In genomic region chr3:58178528-58179234, GRCh38 we compare ENCODE assay signal across 9 cellular contexts. TPM values are rescaled to one million over a fixed set of nuclear protein-coding genes. Genes with fewer than 3 reads are reported as not detected.
DNase-seq lines count a peak whose midpoint lies in the region; TF ChIP-seq lines count a peak whose summit lies in the region.
"Had no signal": no experiment of that assay in that cellular context is flagged by ENCODE, and none has a peak within 500 bp of the region (broad histone marks: within the 10 kb centered on the region; RNA-seq: fewer than 3 reads in every experiment).

No MANE protein-coding gene starts in this region.

- no peak for TF ChIP-seq CTCF in epithelial cell of esophagus (IDR thresholded peaks at IDR 0.05; ENCODE audit: insufficient read depth, low read depth, low read length, missing control alignments)
- TF ChIP-seq CTCF in spleen (IDR thresholded peaks at IDR 0.05 in 8 of 11, conservative IDR thresholded peaks at IDR 0.05 in 3 of 11), result no peak

- H3K36me3 Mint-ChIP-seq in activated CD4-positive, alpha-beta T cell treated with anti-CD3 and anti-CD28 coated beads, Interleukin-2, amount 10 ng/mL, durations not matched to agents 7 days and 5 days (ENCODE audit: low read depth), result no peaks in the 10 kb centered on the region
- no peaks in the 10 kb centered on the region for H3K36me3 Mint-ChIP-seq in T-helper 1 cell treated with Interleukin-12 subunit alpha and Interleukin-12 subunit beta and Interleukin-4 antibody, amounts not matched to agents 30 μg/mL and 1 μg/mL, for 36 hours (ENCODE audit: low read depth)

- 53 to 70% (median 59%) methylated on average over 17 of the region's 17 CpGs for WGBS in spleen, 5 donors

- H3K4me1 Mint-ChIP-seq in activated CD4-positive, alpha-beta T cell treated with anti-CD3 and anti-CD28 coated beads, Interleukin-2, amount 10 ng/mL, durations not matched to agents 7 days and 5 days, result peaks cover 20% of the 10 kb centered on the region
- H3K4me1 Mint-ChIP-seq in T-helper 1 cell treated with Interleukin-12 subunit alpha and Interleukin-12 subunit beta and Interleukin-4 antibody, amounts not matched to agents 30 μg/mL and 1 μg/mL, for 36 hours (ENCODE audit: low read depth), result peaks cover 12% of the 10 kb centered on the region

- H3K4me1 ChIP-seq in spleen, result peaks cover 8 to 52% (median 42%) of the 10 kb centered on the region in 6 donors

- POLR2A ChIA-PET in activated CD4-positive, alpha-beta T cell treated with anti-CD3 and anti-CD28 coated beads, Interleukin-2, amount 10 ng/mL, durations not matched to agents 7 days and 5 days (lab: Charles Lee), result no interaction called here

- DNase-seq in activated CD4-positive, alpha-beta T cell treated with anti-CD3 and anti-CD28 coated beads, Interleukin-2, amount 10 ng/mL, durations not matched to agents 7 days and 5 days, result peak; percentile 20
- no peak for DNase-seq in activated CD4-positive, alpha-beta T cell treated with anti-CD3 and anti-CD28 coated beads for 48 hours
- DNase-seq in epithelial cell of esophagus (ENCODE audit: low read depth), result peak; percentile 51
- DNase-seq in spleen, result peak; percentile 74
- DNase-seq in globus pallidus (ENCODE audit: low spot score), result no peak
- DNase-seq in NCI-H524 treated with DMSO at 0.1 percent for 48 hours (lab: John Stamatoyannopoulos, UW), result no peak
- no peak for DNase-seq in NCI-H2029 treated with DMSO at 0.1 percent for 48 hours (lab: John Stamatoyannopoulos, UW)

- H3K9me3 ChIP-seq in spleen, result no peaks in the 10 kb centered on the region
- H3K9me3 ChIP-seq: heart right ventricle had no signal

- TF ChIP-seq POLR2A in spleen (IDR thresholded peaks at IDR 0.05), result no peak

- no peaks in the 10 kb centered on the region for H3K9me3 Mint-ChIP-seq in activated CD4-positive, alpha-beta T cell treated with anti-CD3 and anti-CD28 coated beads, Interleukin-2, amount 10 ng/mL, durations not matched to agents 7 days and 5 days
- no peaks in the 10 kb centered on the region for H3K9me3 Mint-ChIP-seq in T-helper 1 cell treated with Interleukin-12 subunit alpha and Interleukin-12 subunit beta and Interleukin-4 antibody, amounts not matched to agents 30 μg/mL and 1 μg/mL, for 36 hours

- H3K4me3 ChIP-seq in epithelial cell of esophagus (ENCODE audit: low read length) (no peak overlapping the region), spleen (peak overlapping the region in 3 of 8 donors; percentile 34 to 73 (median 39))

- peaks cover 7% of the 10 kb centered on the region for H3K27me3 Mint-ChIP-seq in activated CD4-positive, alpha-beta T cell treated with anti-CD3 and anti-CD28 coated beads, Interleukin-2, amount 10 ng/mL, durations not matched to agents 7 days and 5 days
- peaks cover 4% of the 10 kb centered on the region for H3K27me3 Mint-ChIP-seq in T-helper 1 cell treated with Interleukin-12 subunit alpha and Interleukin-12 subunit beta and Interleukin-4 antibody, amounts not matched to agents 30 μg/mL and 1 μg/mL, for 36 hours (ENCODE audit: low read depth)

- H3K27me3 ChIP-seq in spleen (replicated peaks in 1 of 7), result peaks cover 0 to 15% (median 0%) of the 10 kb centered on the region in 7 donors

- intact Hi-C loops in spleen (cut with DNase I; ENCODE audit: low total_unique reads), result loop anchor here (5.0 kb wide), 1 partner anchor 171 kb away; the partner anchor contains the start of gene FLNB

- no peak overlapping the region for H3K27ac Mint-ChIP-seq in activated CD4-positive, alpha-beta T cell treated with anti-CD3 and anti-CD28 coated beads, Interleukin-2, amount 10 ng/mL, durations not matched to agents 7 days and 5 days
- no peak overlapping the region for H3K27ac Mint-ChIP-seq in T-helper 1 cell treated with Interleukin-12 subunit alpha and Interleukin-12 subunit beta and Interleukin-4 antibody, amounts not matched to agents 30 μg/mL and 1 μg/mL, for 36 hours

- CTCF ChIA-PET in activated CD4-positive, alpha-beta T cell treated with anti-CD3 and anti-CD28 coated beads, Interleukin-2, amount 10 ng/mL, durations not matched to agents 7 days and 5 days (lab: Charles Lee), result interaction anchor here (0.7 to 3.9 kb wide), 14 partner anchors 10 to 354 kb away, joined by 3 to 30 read pairs (median 6); partner anchors contain the start of genes FLNB, HTD2 and RPP14

- H3K36me3 ChIP-seq in spleen, result no peaks in the 10 kb centered on the region
- H3K36me3 ChIP-seq: heart right ventricle had no signal

- no peak overlapping the region for H3K27ac ChIP-seq in spleen

- peak overlapping the region; percentile 52 for H3K4me3 Mint-ChIP-seq in activated CD4-positive, alpha-beta T cell treated with anti-CD3 and anti-CD28 coated beads, Interleukin-2, amount 10 ng/mL, durations not matched to agents 7 days and 5 days
- H3K4me3 Mint-ChIP-seq in T-helper 1 cell treated with Interleukin-12 subunit alpha and Interleukin-12 subunit beta and Interleukin-4 antibody, amounts not matched to agents 30 μg/mL and 1 μg/mL, for 36 hours, result peak overlapping the region; percentile 70

RNA-seq across cellular contexts. Expression of gene DNASE1L3, which starts 32.1 kb away (rescaled TPM):
- not detected for total RNA-seq in activated CD4-positive, alpha-beta T cell treated with anti-CD3 and anti-CD28 coated beads, Interleukin-2, amount 10 ng/mL, durations not matched to agents 7 days and 5 days
- total RNA-seq in spleen, result 100 to 1,000 TPM in 6 of 7 donors, 10 to 100 TPM in 1; 64.7 to 245 (median 172) TPM
- 100 to 1,000 TPM in 1 of 3 donors, 10 to 100 TPM in 2; 52.1 to 102 (median 52.9) TPM for polyA plus RNA-seq in spleen

RNA-seq across cellular contexts. Expression of gene ABHD6, which starts 58.9 kb away (rescaled TPM):
- total RNA-seq in activated CD4-positive, alpha-beta T cell treated with anti-CD3 and anti-CD28 coated beads, Interleukin-2, amount 10 ng/mL, durations not matched to agents 7 days and 5 days, result 1 to 10 TPM; 4.1 to 5.0 TPM
- total RNA-seq in spleen, result 10 to 100 TPM; 42.9 to 79.9 (median 59.8) TPM
- polyA plus RNA-seq in spleen, result 10 to 100 TPM; 17.2 to 39.3 (median 34.9) TPM

Comparison
In these comparisons a context has a peak if more than half of its experiments do, and no peak if none do; other contexts are left out.
1. DNase-seq: peak in activated CD4-positive, alpha-beta T cell treated with anti-CD3 and anti-CD28 coated beads, Interleukin-2, amount 10 ng/mL, durations not matched to agents 7 days and 5 days (single experiment), epithelial cell of esophagus (single experiment) and spleen (single experiment); none in activated CD4-positive, alpha-beta T cell treated with anti-CD3 and anti-CD28 coated beads for 48 hours (single experiment), globus pallidus (single experiment), NCI-H524 treated with DMSO at 0.1 percent for 48 hours (single experiment) and NCI-H2029 treated with DMSO at 0.1 percent for 48 hours (single experiment).
2. RNA of gene DNASE1L3, which starts 32.1 kb away (total RNA-seq): 64.7 to 245 TPM in spleen; not detected in activated CD4-positive, alpha-beta T cell treated with anti-CD3 and anti-CD28 coated beads, Interleukin-2, amount 10 ng/mL, durations not matched to agents 7 days and 5 days; every median in the first group is over 10 times any median in the second.
3. RNA of gene ABHD6, which starts 58.9 kb away (total RNA-seq): 42.9 to 79.9 TPM in spleen; 4.1 to 5.0 TPM in activated CD4-positive, alpha-beta T cell treated with anti-CD3 and anti-CD28 coated beads, Interleukin-2, amount 10 ng/mL, durations not matched to agents 7 days and 5 days; every median in the first group is over 4 times any median in the second.